1 cellular context compared by ENCODE assay signal in the genomic region with DNA sequence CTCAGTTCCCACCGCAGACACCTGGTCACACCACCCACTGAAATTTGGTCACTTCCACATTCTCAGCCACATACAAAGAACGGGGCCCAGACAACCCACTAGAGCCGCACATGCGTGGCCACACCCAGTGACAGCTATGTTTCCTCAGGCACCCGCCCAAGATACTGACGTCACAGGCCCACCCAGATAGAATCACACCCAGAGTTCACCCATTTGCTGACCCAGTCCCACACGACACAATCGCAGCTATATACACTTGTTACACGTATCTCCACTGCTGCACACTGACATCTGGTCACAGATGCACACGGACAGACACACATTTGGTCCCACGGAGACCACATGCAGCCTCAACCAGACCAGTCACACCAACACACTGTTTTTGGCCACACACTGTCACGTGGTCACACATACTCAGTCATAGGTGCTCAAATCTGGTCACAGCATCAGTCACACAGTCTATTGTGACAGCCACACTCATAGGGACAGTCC.
TF ChIP-seq lines count a peak whose summit lies in the region.

No MANE protein-coding gene starts in this region.

TF ChIP-seq in HepG2, 621 proteins besides CTCF, POLR2A, EP300 and RAD21:
- no peak for TF ChIP-seq NR3C1 (CRISPR knock-in tag; IDR thresholded peaks at IDR 0.05)
- TF ChIP-seq ZNF142 (CRISPR knock-in tag; IDR thresholded peaks at IDR 0.05), result no peak
- TF ChIP-seq MIER3 (CRISPR knock-in tag; IDR thresholded peaks at IDR 0.05; ENCODE audit: borderline replicate concordance), result no peak
- no peak for TF ChIP-seq ZMAT3 (CRISPR knock-in tag; conservative IDR thresholded peaks at IDR 0.05)
- TF ChIP-seq ZFP62 (CRISPR knock-in tag; IDR thresholded peaks at IDR 0.05), result no peak
- 0 out of 2 replicates have a peak, but pooled peaks have one; percentile 3 for TF ChIP-seq CREB1 (IDR thresholded peaks at IDR 0.05)
- no peak for TF ChIP-seq CREB1 (CRISPR knock-in tag; IDR thresholded peaks at IDR 0.05)
- no peak for TF ChIP-seq ZNF160 (CRISPR knock-in tag; IDR thresholded peaks at IDR 0.05)
- no peak for TF ChIP-seq ZNF773 (CRISPR knock-in tag; IDR thresholded peaks at IDR 0.05; ENCODE audit: borderline replicate concordance)
